Comparison of ENCODE assay signal across 23 cellular contexts in genomic region chr15:58344164-58345070, GRCh38.
"Had no signal": no experiment of that assay in that cellular context is flagged by ENCODE, and none has a peak within 500 bp of the region (broad histone marks: within the 10 kb centered on the region; RNA-seq: fewer than 3 reads in every experiment).

No MANE protein-coding gene starts in this region.

- H3K4me1 ChIP-seq: spleen, upper lobe of right lung had no signal

- ATAC-seq: activated CD8-positive, alpha-beta T cell treated with anti-CD3 and anti-CD28 coated beads, Interleukin-2, amount 10 ng/mL, durations not matched to agents 7 days and 5 days; activated naive CD8-positive, alpha-beta T cell treated with anti-CD3 and anti-CD28 coated beads, Interleukin-2, amount 50 U/mL, for 24 hours; left lobe of liver; natural killer cell; upper lobe of right lung had no signal

- H3K27ac Mint-ChIP-seq: activated CD4-positive, alpha-beta T cell treated with anti-CD3 and anti-CD28 coated beads, Interleukin-2, amount 10 ng/mL, durations not matched to agents 7 days and 5 days; activated CD8-positive, alpha-beta T cell treated with anti-CD3 and anti-CD28 coated beads, Interleukin-2, amount 10 ng/mL, durations not matched to agents 7 days and 5 days; activated naive CD8-positive, alpha-beta T cell treated with anti-CD3 and anti-CD28 coated beads, Interleukin-2, amount 50 U/mL, for 24 hours; activated T-helper 1 cell treated with anti-CD3 and anti-CD28 coated beads, Interleukin-12 subunit alpha, Interleukin-12 subunit beta, Interleukin-2, Interleukin-4 antibody, amounts not matched to agents 30 ng/mL and 10 ng/mL and 1 ng/mL, durations not matched to agents 14 hours and 24 hours and 36 hours; natural killer cell; T-helper 2 cell treated with Interferon-gamma antibody and Interleukin-4, amounts not matched to agents 5 μg/mL and 100 μg/mL, for 36 hours had no signal

- H3K36me3 Mint-ChIP-seq: natural killer cell had no signal

- H3K9me3 Mint-ChIP-seq: natural killer cell had no signal

- H3K27ac ChIP-seq: cardiac muscle cell, epithelial cell of prostate, spleen, upper lobe of right lung, WERI-Rb-1 had no signal

- H3K27me3 Mint-ChIP-seq: activated CD4-positive, alpha-beta T cell treated with anti-CD3 and anti-CD28 coated beads, Interleukin-2, amount 10 ng/mL, durations not matched to agents 7 days and 5 days; progenitor cell of endocrine pancreas had no signal

- FAIRE-seq: kidney, TTC549 had no signal

- H3K9me3 ChIP-seq: spleen, upper lobe of right lung had no signal

- H3K4me3 Mint-ChIP-seq: activated CD4-positive, alpha-beta T cell treated with anti-CD3 and anti-CD28 coated beads, Interleukin-2, amount 10 ng/mL, durations not matched to agents 7 days and 5 days; activated CD8-positive, alpha-beta T cell treated with anti-CD3 and anti-CD28 coated beads, Interleukin-2, amount 10 ng/mL, durations not matched to agents 7 days and 5 days; activated naive CD8-positive, alpha-beta T cell treated with anti-CD3 and anti-CD28 coated beads, Interleukin-2, amount 50 U/mL, for 24 hours; activated T-helper 1 cell treated with anti-CD3 and anti-CD28 coated beads, Interleukin-12 subunit alpha, Interleukin-12 subunit beta, Interleukin-2, Interleukin-4 antibody, amounts not matched to agents 30 ng/mL and 10 ng/mL and 1 ng/mL, durations not matched to agents 14 hours and 24 hours and 36 hours; natural killer cell; T-helper 2 cell treated with Interferon-gamma antibody and Interleukin-4, amounts not matched to agents 5 μg/mL and 100 μg/mL, for 36 hours had no signal

- H3K27me3 ChIP-seq: cardiac muscle cell, spleen, upper lobe of right lung had no signal

- H3K36me3 ChIP-seq: cardiac muscle cell, spleen, upper lobe of right lung, WERI-Rb-1 had no signal

- H3K4me3 ChIP-seq: cardiac muscle cell, lung, spleen, upper lobe of right lung had no signal

- DNase-seq: activated CD4-positive, alpha-beta T cell treated with anti-CD3 and anti-CD28 coated beads, Interleukin-2, amount 10 ng/mL, durations not matched to agents 7 days and 5 days; activated CD4-positive, CD25-positive, alpha-beta regulatory T cell treated with anti-CD3 and anti-CD28 coated beads, Interleukin-2, amount 50 U/mL, for 72 hours; activated CD8-positive, alpha-beta T cell treated with anti-CD3 and anti-CD28 coated beads, Interleukin-2, amount 10 ng/mL, durations not matched to agents 7 days and 5 days; activated gamma-delta T cell; activated naive CD4-positive, alpha-beta T cell treated with anti-CD3 and anti-CD28 coated beads, Interleukin-2, amount 50 U/mL, for 16 hours; activated naive CD8-positive, alpha-beta T cell treated with anti-CD3 and anti-CD28 coated beads, Interleukin-2, amount 50 U/mL, for 24 hours; cortex of kidney; foreskin fibroblast; kidney; natural killer cell; spleen; stimulated activated CD4-positive, alpha-beta T cell treated with anti-CD3 and anti-CD28 coated beads, Interleukin-4, amount 100 ng/mL, for 24 hours; stimulated activated naive CD4-positive, alpha-beta T cell treated with Interleukin-2 at 50 U/mL for 16 hours; upper lobe of right lung; WERI-Rb-1 had no signal
